36 cellular contexts compared by ENCODE assay signal in the genomic region with DNA sequence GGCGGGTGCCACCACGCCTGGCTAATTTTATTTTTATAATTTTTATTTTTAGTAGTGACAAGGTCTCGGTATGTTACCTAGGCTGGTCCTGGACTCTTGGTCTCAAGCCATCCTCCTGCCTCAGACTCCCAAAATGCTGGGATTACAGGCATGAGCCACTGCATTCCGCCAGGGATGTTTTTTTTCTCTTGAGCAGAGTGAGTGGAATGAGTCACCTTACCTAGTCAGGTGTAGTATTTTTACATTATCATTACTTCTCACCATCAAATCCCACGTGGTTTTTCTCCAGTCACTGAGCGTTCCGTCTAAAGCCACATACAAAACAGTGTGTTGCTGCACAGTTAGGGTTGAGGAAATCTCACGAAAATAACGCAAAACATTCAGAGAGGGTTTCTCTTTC. TPM values are rescaled to one million over a fixed set of nuclear protein-coding genes. Genes with fewer than 3 reads are reported as not detected.
"Had no signal": no experiment of that assay in that cellular context is flagged by ENCODE, and none has a peak within 500 bp of the region (broad histone marks: within the 10 kb centered on the region; RNA-seq: fewer than 3 reads in every experiment).

No MANE protein-coding gene starts in this region.

- H3K27ac ChIP-seq: brain microvascular endothelial cell, coronary artery, dorsolateral prefrontal cortex, esophagus squamous epithelium, gastrocnemius medialis, WERI-Rb-1 had no signal

- ATAC-seq: activated CD4-positive, CD25-positive, alpha-beta regulatory T cell treated with anti-CD3 and anti-CD28 coated beads, Interleukin-2, amount 50 U/mL, for 24 hours; activated CD8-positive, alpha-beta T cell treated with anti-CD3 and anti-CD28 coated beads for 36 hours; activated T-cell treated with anti-CD3 and anti-CD28 coated beads, Interleukin-2, amount 50 U/mL, for 4 hours; activated T-helper 17 cell treated with anti-CD3 and anti-CD28 coated beads, Interleukin-2, amount 50 U/mL, for 72 hours; gastrocnemius medialis; T-helper 17 cell had no signal

- FAIRE-seq: astrocyte, bronchial epithelial cell had no signal

- H3K4me1 ChIP-seq: gastrocnemius medialis had no signal

- H3K27me3 ChIP-seq: brain microvascular endothelial cell, gastrocnemius medialis had no signal

- H3K4me3 ChIP-seq: coronary artery, dorsolateral prefrontal cortex, esophagus squamous epithelium, gastrocnemius medialis had no signal

- DNase-seq: activated B cell treated with CpG ODN at 0.5 μM for 24 hours; activated CD4-positive, alpha-beta T cell treated with anti-CD3 and anti-CD28 coated beads for 48 hours; activated CD4-positive, alpha-beta T cell treated with anti-CD3 and anti-CD28 coated beads, Interleukin-2, amount 50 U/mL, for 1 hour; activated CD4-positive, alpha-beta T cell treated with anti-CD3 and anti-CD28 coated beads, Interleukin-2, amount 50 U/mL, for 48 hours; activated CD8-positive, alpha-beta memory T cell treated with anti-CD3 and anti-CD28 coated beads for 24 hours; activated CD8-positive, alpha-beta T cell treated with anti-CD3 and anti-CD28 coated beads for 36 hours; activated effector memory CD4-positive, alpha-beta T cell treated with Interleukin-2 at 50 U/mL for 16 hours; activated gamma-delta T cell treated with Interleukin-2 at 50 U/mL for 16 hours; activated naive CD4-positive, alpha-beta T cell treated with anti-CD3 and anti-CD28 coated beads, Interleukin-2, amount 50 U/mL, for 16 hours; activated naive CD4-positive, alpha-beta T cell treated with Interleukin-2 at 50 U/mL for 16 hours; activated T-cell treated with anti-CD3 and anti-CD28 coated beads, Interleukin-2, amount 50 U/mL, for 4 hours; amniotic stem cell; anterior cingulate cortex; brain microvascular endothelial cell; dorsolateral prefrontal cortex; effector memory CD4-positive, alpha-beta T cell; endodermal cell; erythroblast; esophagus squamous epithelium; gastrocnemius medialis; glutamatergic neuron; SW 1271; T-helper 1 cell; T-helper 17 cell; T1000; WERI-Rb-1 had no signal

- H3K36me3 ChIP-seq: brain microvascular endothelial cell, esophagus squamous epithelium, gastrocnemius medialis, WERI-Rb-1 had no signal

- H3K9me3 ChIP-seq: esophagus squamous epithelium, gastrocnemius medialis had no signal

RNA-seq across cellular contexts. Expression of gene TBPL2, which starts 0.9 kb away (rescaled TPM):
- total RNA-seq: activated B cell treated with CpG ODN at 0.5 μM for 24 hours; activated CD8-positive, alpha-beta T cell treated with anti-CD3 and anti-CD28 coated beads for 36 hours; activated T-cell treated with anti-CD3 and anti-CD28 coated beads, Interleukin-2, amount 50 U/mL, for 4 hours; activated T-helper 17 cell treated with anti-CD3 and anti-CD28 coated beads, Interleukin-2, amount 50 U/mL, for 72 hours; astrocyte; bronchial epithelial cell; cardiac septum; cerebellum; endodermal cell; esophagus squamous epithelium; fibroblast of lung; fibroblast of villous mesenchyme; gastrocnemius medialis; T-helper 17 cell had no signal
- polyA plus RNA-seq: adipose tissue, fibroblast of lung had no signal
